In the genomic region with DNA sequence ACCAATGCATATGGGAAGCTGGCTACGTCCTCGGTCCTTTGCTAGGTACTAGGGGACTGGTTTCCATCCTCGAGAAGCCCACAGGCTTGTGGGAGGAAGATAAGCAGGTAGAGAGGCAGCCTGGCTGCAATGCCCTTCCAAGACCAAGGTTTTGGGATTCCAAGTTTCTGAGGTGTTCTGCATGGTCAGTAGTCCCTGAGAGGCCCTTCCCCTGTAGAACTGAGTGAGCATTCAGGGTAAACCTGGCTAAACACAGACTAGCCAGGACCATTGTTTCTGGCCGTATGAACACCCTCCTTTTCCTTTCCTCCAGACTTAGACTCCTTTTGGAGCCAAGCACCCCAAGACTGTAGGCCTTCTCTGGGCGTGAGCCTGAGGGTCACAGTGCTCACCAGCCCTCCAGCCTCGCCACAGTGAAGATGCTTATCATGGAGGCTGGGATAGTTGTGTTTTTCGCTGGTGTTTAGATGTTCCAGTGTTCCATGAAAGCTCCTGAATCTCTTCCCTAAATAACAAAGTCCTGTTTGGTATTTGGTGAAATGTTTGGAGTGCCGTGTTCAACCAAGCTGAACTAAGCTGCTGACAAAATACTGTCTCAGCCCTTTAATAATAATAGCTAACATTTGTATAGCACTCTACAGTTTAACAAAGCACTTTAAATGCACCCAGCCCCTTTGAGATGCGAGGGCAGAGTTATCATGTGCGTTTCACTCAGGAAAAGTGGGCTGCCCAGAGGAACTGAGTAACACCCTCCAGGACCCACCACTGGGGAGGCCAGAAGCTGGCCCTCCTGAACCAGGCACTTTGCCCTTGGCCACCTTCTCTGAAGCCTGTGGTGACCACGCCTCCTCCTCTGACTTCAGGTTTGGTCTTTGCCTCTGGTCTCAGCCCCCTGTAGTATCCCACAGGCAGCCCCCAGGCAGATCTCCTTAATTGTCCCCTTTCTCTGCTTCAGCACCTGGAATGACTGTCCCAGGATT, we compare ENCODE assay signal across 13 cellular contexts.
A peak's percentile ranks its signal among the peaks of the same experiment; 100 is the strongest.
DNase-seq lines count a peak whose midpoint lies in the region; TF ChIP-seq lines count a peak whose summit lies in the region.
"Had no signal": no experiment of that assay in that cellular context is flagged by ENCODE, and none has a peak within 500 bp of the region (broad histone marks: within the 10 kb centered on the region; RNA-seq: fewer than 3 reads in every experiment).

No MANE protein-coding gene starts in this region.

- no peaks in the 10 kb centered on the region for H3K9me3 ChIP-seq in smooth muscle cell (replicated peaks; ENCODE audit: low read depth)
- H3K9me3 ChIP-seq: HAP-1 had no signal

- H3K4me1 ChIP-seq in smooth muscle cell (ENCODE audit: low read depth) = peaks cover 35% of the 10 kb centered on the region
- H3K4me1 ChIP-seq: HAP-1 had no signal

- peaks cover 13% of the 10 kb centered on the region; the same call in 1 of the 2 replicates for H3K36me3 Mint-ChIP-seq in HFFc6 (ENCODE audit: low read depth)
- H3K36me3 Mint-ChIP-seq: naive B cell had no signal

- H2AFZ ChIP-seq in smooth muscle cell (ENCODE audit: low read depth) = no peak overlapping the region

- peak overlapping the region; percentile 75 for H3K4me2 ChIP-seq in smooth muscle cell

- H3K9ac ChIP-seq in smooth muscle cell (ENCODE audit: low read depth) = peak overlapping the region; percentile 83

- H3K27ac Mint-ChIP-seq in HFFc6 = peak overlapping the region; percentile 99
- H3K27ac Mint-ChIP-seq: T-helper 2 cell treated with Interferon-gamma antibody and Interleukin-4, amounts not matched to agents 5 μg/mL and 100 μg/mL, for 36 hours had no signal

- WGBS in smooth muscle cell (ENCODE audit: low lambda C conversion rate) = 84% methylated on average over 11 of the region's 11 CpGs

- no peaks in the 10 kb centered on the region for H4K20me1 ChIP-seq in smooth muscle cell (ENCODE audit: low read depth)

- no peak for TF ChIP-seq CTCF in HFFc6 (IDR thresholded peaks at IDR 0.05)
- no peak for TF ChIP-seq CTCF in VCaP (conservative IDR thresholded peaks at IDR 0.05)
- TF ChIP-seq CTCF in smooth muscle cell (IDR thresholded peaks at IDR 0.05; ENCODE audit: borderline replicate concordance, insufficient read depth, poor library complexity, severe bottlenecking) = no peak

- peaks cover 98% of the 10 kb centered on the region for H3K4me1 Mint-ChIP-seq in HFFc6 (ENCODE audit: low read depth)

- no peaks in the 10 kb centered on the region for H3K79me2 ChIP-seq in smooth muscle cell (ENCODE audit: low read depth)

- H3K36me3 ChIP-seq in smooth muscle cell (ENCODE audit: low read depth) = no peaks in the 10 kb centered on the region
- H3K36me3 ChIP-seq: HAP-1 had no signal

- no peaks in the 10 kb centered on the region for H3K27me3 Mint-ChIP-seq in HFFc6 (ENCODE audit: insufficient read depth)

- peaks cover 22% of the 10 kb centered on the region for H3F3A ChIP-seq in smooth muscle cell (ENCODE audit: low read depth)

- H3K9me3 Mint-ChIP-seq in HFFc6 = no peaks in the 10 kb centered on the region
- H3K9me3 Mint-ChIP-seq: T-helper 2 cell treated with Interferon-gamma antibody and Interleukin-4, amounts not matched to agents 5 μg/mL and 100 μg/mL, for 36 hours had no signal

- no peaks in the 10 kb centered on the region for H3K27me3 ChIP-seq in smooth muscle cell (ENCODE audit: low read depth)

- DNase-seq in HFFc6 (no peak), kidney glomerular epithelial cell (lab: John Stamatoyannopoulos, UW) (peak; percentile 59), smooth muscle cell (lab: John Stamatoyannopoulos, UW; ENCODE audit: unreplicated experiment) (no peak), NCI-H2107 treated with DMSO at 0.1 percent for 48 hours (lab: John Stamatoyannopoulos, UW; ENCODE audit: unreplicated experiment) (no peak), LoVo (ENCODE audit: low spot score) (no peak), activated T-cell treated with anti-CD3 and anti-CD28 coated beads for 4 hours (no peak)
- DNase-seq in activated naive CD4-positive, alpha-beta T cell treated with Interleukin-2 at 50 U/mL for 16 hours = no peak
- DNase-seq: naive B cell; NCI-H146; stimulated activated CD8-positive, alpha-beta memory T cell treated with anti-CD3 and anti-CD28 coated beads, Interleukin-4, amount 100 ng/mL, for 48 hours had no signal

- H3K4me3 ChIP-seq in smooth muscle cell = no peak overlapping the region
- H3K4me3 ChIP-seq: HAP-1 had no signal

- peak overlapping the region; percentile 99 for H3K27ac ChIP-seq in VCaP
- peak overlapping the region; percentile 98 for H3K27ac ChIP-seq in smooth muscle cell (ENCODE audit: low read depth)

- H3K4me3 Mint-ChIP-seq in HFFc6 = peak overlapping the region; percentile 74
- H3K4me3 Mint-ChIP-seq: naive B cell; T-helper 2 cell treated with Interferon-gamma antibody and Interleukin-4, amounts not matched to agents 5 μg/mL and 100 μg/mL, for 36 hours had no signal
